In genomic region chr16:89700100-89700648, GRCh38 we compare ENCODE assay signal across 8 cellular contexts. TPM values are rescaled to one million over a fixed set of nuclear protein-coding genes. Genes with fewer than 3 reads are reported as not detected.
DNase-seq lines count a peak whose midpoint lies in the region; ATAC-seq and TF ChIP-seq lines count a peak whose summit lies in the region.

No MANE protein-coding gene starts in this region.

- intact Hi-C loops in HCT116 (cut with micrococcal nuclease) = loop anchor here (1.0 kb wide), 2 partner anchors 14 to 93 kb away; partner anchors contain the start of gene CDK10

- H3K9ac ChIP-seq in ES-I3 (ENCODE audit: low read depth, low read length) = peak overlapping the region; percentile 54
- peak overlapping the region; percentile 85 for H3K9ac ChIP-seq in HCT116 (ENCODE audit: low read length)
- H3K9ac ChIP-seq in SK-N-MC (ENCODE audit: insufficient read length) = no peak overlapping the region

- peak in 2 of 3 experiments; percentile 57 to 74; a peak in 4 of 6 replicates for TF ChIP-seq CTCF in HCT116 (IDR thresholded peaks at IDR 0.05 in 2 of 3, conservative IDR thresholded peaks at IDR 0.05 in 1 of 3; ENCODE audit: borderline replicate concordance in 1 of 3, insufficient read depth in 1 of 3, low read depth in 2 of 3, low read length in 2 of 3)
- TF ChIP-seq CTCF in neutrophil (IDR thresholded peaks at IDR 0.05) = peak; percentile 99

- no peaks in the 10 kb centered on the region for H3K36me3 ChIP-seq in ES-I3 (ENCODE audit: insufficient read depth, low read length)
- peaks cover 6 to 12% of the 10 kb centered on the region in 2 experiments; a peak in 2 of 4 replicates for H3K36me3 ChIP-seq in HCT116 (ENCODE audit: control insufficient read depth in 1 of 2, insufficient read depth in 2 of 2, low read length in 2 of 2)
- no peaks in the 10 kb centered on the region for H3K36me3 ChIP-seq in SK-N-MC (ENCODE audit: insufficient read depth, low read length)
- peaks cover 16% of the 10 kb centered on the region for H3K36me3 ChIP-seq in neutrophil

- TF ChIP-seq RAD21 in HCT116 (IDR thresholded peaks at IDR 0.05; ENCODE audit: low read depth) = no peak

- H3K27me3 ChIP-seq in HCT116 (ENCODE audit: insufficient read depth, low read length) = no peaks in the 10 kb centered on the region
- H3K27me3 ChIP-seq in neutrophil = peaks cover 7% of the 10 kb centered on the region

- no peaks in the 10 kb centered on the region; the same call in 1 of the 2 replicates for H3K4me1 ChIP-seq in ES-I3 (ENCODE audit: insufficient read depth, low read length)
- H3K4me1 ChIP-seq in HCT116 (ENCODE audit: control insufficient read depth in 1 of 2, insufficient read depth in 2 of 2, low read length in 2 of 2) = peaks cover 15 to 27% of the 10 kb centered on the region in 2 experiments
- H3K4me1 ChIP-seq in neutrophil (ENCODE audit: control insufficient read depth in 1 of 2, insufficient read depth in 1 of 2, low read depth in 1 of 2, low read length in 1 of 2) = peaks cover 17 to 26% of the 10 kb centered on the region in 2 experiments

- H3K4me3 ChIP-seq in HCT116 (replicated peaks in 1 of 2; ENCODE audit: low read depth in 1 of 2, low read length in 2 of 2) = peak overlapping the region; percentile 76 to 90
- peak overlapping the region; percentile 79 for H3K4me3 ChIP-seq in SK-N-MC
- H3K4me3 ChIP-seq in neutrophil (ENCODE audit: low read depth in 1 of 2, low read length in 1 of 2) = peak overlapping the region; percentile 64 to 96

- no peaks in the 10 kb centered on the region for H3K9me3 Mint-ChIP-seq in activated naive CD4-positive, alpha-beta T cell treated with anti-CD3 and anti-CD28 coated beads, Interleukin-2, amount 50 U/mL, for 24 hours

- peaks cover 22% of the 10 kb centered on the region for H3K4me1 Mint-ChIP-seq in activated naive CD4-positive, alpha-beta T cell treated with anti-CD3 and anti-CD28 coated beads, Interleukin-2, amount 50 U/mL, for 24 hours

- no peaks in the 10 kb centered on the region for H3K9me3 ChIP-seq in ES-I3 (ENCODE audit: control insufficient read depth, insufficient read depth, low read length)
- no peaks in the 10 kb centered on the region for H3K9me3 ChIP-seq in HCT116 (ENCODE audit: control insufficient read depth in 1 of 2, insufficient read depth in 1 of 2, low read depth in 1 of 2, low read length in 2 of 2)
- no peaks in the 10 kb centered on the region for H3K9me3 ChIP-seq in SK-N-MC (ENCODE audit: low read depth, low read length)
- no peaks in the 10 kb centered on the region for H3K9me3 ChIP-seq in neutrophil

- H3K27ac ChIP-seq in HCT116 (ENCODE audit: low read depth, low read length) (peak overlapping the region; percentile 88), SK-N-MC (no peak overlapping the region), neutrophil (peak overlapping the region; percentile 94), substantia nigra (ENCODE audit: low read depth, low read length, poor library complexity, severe bottlenecking) (peak overlapping the region; percentile 74)

- TF ChIP-seq POLR2A in HCT116 (IDR thresholded peaks at IDR 0.05; ENCODE audit: borderline replicate concordance, extremely low read depth, insufficient read depth, insufficient read length) = no peak

- H3K27me3 Mint-ChIP-seq in activated naive CD4-positive, alpha-beta T cell treated with anti-CD3 and anti-CD28 coated beads, Interleukin-2, amount 50 U/mL, for 24 hours = no peaks in the 10 kb centered on the region

- RAD21 ChIA-PET in HCT116 (lab: Charles Lee; ENCODE audit: low non-redundant PET in 1 of 2, low total read pairs in 2 of 2, uncharacterized antibody in 2 of 2, unreplicated experiment in 2 of 2) = interaction anchor here (0.6 to 1.2 kb wide), 3 partner anchors 14 to 23 kb away, joined by 3 to 4 read pairs (median 4); partner anchors contain the start of genes CDK10 (in 1 of the 2) and VPS9D1 (in 1 of the 2)

- TSS peak; percentile 47 for BruUV-seq in HCT116 (replicated peaks; lab: Mats Ljungman, UMichigan)

- POLR2A ChIA-PET in HCT116 (lab: Charles Lee) = interaction anchor here (0.6 to 2.0 kb wide), 18 partner anchors 9 to 223 kb away, joined by 3 to 7 read pairs (median 4); partner anchors contain the start of genes CDK10, CHMP1A, FANCA and SPATA33

- H3K79me2 ChIP-seq in HCT116 (ENCODE audit: insufficient read depth, low read length) = peaks cover 24% of the 10 kb centered on the region

- H3K4me3 Mint-ChIP-seq in activated naive CD4-positive, alpha-beta T cell treated with anti-CD3 and anti-CD28 coated beads, Interleukin-2, amount 50 U/mL, for 24 hours = peak overlapping the region; percentile 66

- peak; percentile 60 for ATAC-seq in HCT116

- peak; percentile 100 for DNase-seq in HCT116 (ENCODE audit: low read depth, low spot score)
- DNase-seq in NCI-H1048 (lab: John Stamatoyannopoulos, UW) = peak; percentile 96
- no peak for DNase-seq in SK-N-MC (ENCODE audit: low read depth, low spot score)
- DNase-seq in germinal center (ENCODE audit: low spot score) = peak; percentile 91
- peak; percentile 37 to 100 (median 97) for DNase-seq in substantia nigra (lab: John Stamatoyannopoulos, UW)

- H3K36me3 Mint-ChIP-seq in activated naive CD4-positive, alpha-beta T cell treated with anti-CD3 and anti-CD28 coated beads, Interleukin-2, amount 50 U/mL, for 24 hours = peaks cover 2% of the 10 kb centered on the region

- peak overlapping the region; percentile 79 for H3K27ac Mint-ChIP-seq in activated naive CD4-positive, alpha-beta T cell treated with anti-CD3 and anti-CD28 coated beads, Interleukin-2, amount 50 U/mL, for 24 hours

- H3K9me2 ChIP-seq in HCT116 (ENCODE audit: insufficient read depth) = no peaks in the 10 kb centered on the region

- H4K20me1 ChIP-seq in HCT116 (ENCODE audit: insufficient read depth) = peaks cover 3% of the 10 kb centered on the region; the same call in 1 of the 2 replicates

- no peak overlapping the region for H2AFZ ChIP-seq in HCT116 (ENCODE audit: low read depth, low read length, poor library complexity, severe bottlenecking)

- CTCF ChIA-PET in HCT116 (lab: Charles Lee) = interaction anchor here (0.9 to 2.8 kb wide), 16 partner anchors 9 to 222 kb away, joined by 3 to 20 read pairs (median 5); partner anchors contain the start of genes CDK10, CHMP1A, SPATA33 and TCF25

- H3K4me2 ChIP-seq in HCT116 (ENCODE audit: low read length) = peak overlapping the region; percentile 98

TF ChIP-seq in HCT116, 20 proteins besides CTCF, POLR2A, EP300 and RAD21:
- TF ChIP-seq EZH2 (IDR thresholded peaks at IDR 0.05) = no peak
- peak; percentile 88 for TF ChIP-seq POLR2AphosphoS5 (IDR thresholded peaks at IDR 0.05; ENCODE audit: low read depth, low read length)
- TF ChIP-seq REST (IDR thresholded peaks at IDR 0.05; ENCODE audit: low read depth) = no peak
- peak; percentile 69 for TF ChIP-seq TCF7L2 (IDR thresholded peaks at IDR 0.05; ENCODE audit: borderline replicate concordance, extremely low read depth, insufficient read depth, insufficient read length)
- peak; percentile 70 for TF ChIP-seq YY1 (IDR thresholded peaks at IDR 0.05; ENCODE audit: extremely low read depth, insufficient replicate concordance, low read depth, low read length)
- no peak for TF ChIP-seq SIN3A (IDR thresholded peaks at IDR 0.05; ENCODE audit: low read depth)

RNA-seq across cellular contexts. Expression of gene SPATA2L, which starts 1.3 kb away (rescaled TPM):
- total RNA-seq in HCT116 (2021; ENCODE audit: unreplicated experiment) = 50.5 TPM
- polyA plus RNA-seq in HCT116 (2012) = 31.9 and 37.5 TPM in 2 replicates

RNA-seq across cellular contexts. Expression of gene CDK10, which starts 13.7 kb away (rescaled TPM):
- 165 TPM for total RNA-seq in HCT116 (2021; ENCODE audit: unreplicated experiment)
- 180 and 191 TPM in 2 replicates for polyA plus RNA-seq in HCT116 (2012)

RNA-seq across cellular contexts. Expression of gene VPS9D1, which starts 20.5 kb away (rescaled TPM):
- 4.2 TPM for total RNA-seq in HCT116 (2021; ENCODE audit: unreplicated experiment)
- polyA plus RNA-seq in HCT116 (2012) = 5.9 and 6.2 TPM in 2 replicates

RNA-seq across cellular contexts. Expression of gene ZNF276, which starts 21.2 kb away (rescaled TPM):
- 49.9 TPM for total RNA-seq in HCT116 (2021; ENCODE audit: unreplicated experiment)
- 27.6 and 35.9 TPM in 2 replicates for polyA plus RNA-seq in HCT116 (2012)

RNA-seq across cellular contexts. Expression of gene SPATA33, which starts 42.5 kb away (rescaled TPM):
- 24.9 TPM for total RNA-seq in HCT116 (2021; ENCODE audit: unreplicated experiment)
- 6.8 and 12.2 TPM in 2 replicates for polyA plus RNA-seq in HCT116 (2012)
